ENCODE assay signal across 36 cellular contexts in the genomic region with DNA sequence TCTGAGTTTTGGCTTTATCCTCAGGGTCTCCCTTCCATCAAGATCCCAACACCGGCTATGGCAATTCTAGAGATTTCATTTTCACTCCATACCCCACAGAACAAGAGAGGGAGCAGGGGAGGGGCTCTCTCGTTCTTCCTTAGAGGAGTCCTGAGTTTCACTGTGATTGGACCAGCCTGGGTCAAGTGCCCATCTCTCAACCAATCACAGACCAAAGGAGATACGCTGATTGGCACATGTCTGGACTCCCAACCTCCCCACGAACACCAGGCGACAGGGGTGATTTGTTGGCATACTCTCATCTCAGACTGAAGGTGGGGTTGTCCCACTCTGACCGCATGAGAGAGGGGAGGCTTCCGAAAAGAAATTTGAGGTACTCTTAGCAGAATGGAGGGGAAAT.
"Had no signal": no experiment of that assay in that cellular context is flagged by ENCODE, and none has a peak within 500 bp of the region (broad histone marks: within the 10 kb centered on the region; RNA-seq: fewer than 3 reads in every experiment).

No MANE protein-coding gene starts in this region.

- H3K27me3 Mint-ChIP-seq: activated CD4-positive, alpha-beta T cell treated with anti-CD3 and anti-CD28 coated beads, Interleukin-2, amount 10 ng/mL, durations not matched to agents 24 days and 14 days had no signal

- H3K27ac Mint-ChIP-seq: activated CD4-positive, alpha-beta memory T cell treated with anti-CD3 and anti-CD28 coated beads for 36 hours; activated CD4-positive, alpha-beta T cell treated with anti-CD3 and anti-CD28 coated beads, Interleukin-2, amount 10 ng/mL, durations not matched to agents 24 days and 14 days; activated naive CD4-positive, alpha-beta T cell treated with anti-CD3 and anti-CD28 coated beads, Interleukin-2, amount 10 ng/mL, durations not matched to agents 7 days and 5 days; activated naive CD8-positive, alpha-beta T cell treated with anti-CD3 and anti-CD28 coated beads, Interleukin-2, amount 10 ng/mL, durations not matched to agents 7 days and 5 days; brain; effector memory CD8-positive, alpha-beta T cell; nephron progenitor cell; progenitor cell of endocrine pancreas; stimulated activated effector memory CD8-positive, alpha-beta T cell treated with anti-CD3 and anti-CD28 coated beads, Interleukin-12 subunit alpha, Interleukin-12 subunit beta, amount 100 ng/mL, for 72 hours; stimulated activated naive CD8-positive, alpha-beta T cell treated with anti-CD3 and anti-CD28 coated beads, Interleukin-15, Interleukin-2, amounts not matched to agents 100 ng/mL and 50 ng/mL, for 24 hours had no signal

- ATAC-seq: effector memory CD8-positive, alpha-beta T cell; heart left ventricle; sciatic nerve; stimulated activated effector memory CD8-positive, alpha-beta T cell treated with anti-CD3 and anti-CD28 coated beads, Interleukin-12 subunit alpha, Interleukin-12 subunit beta, amount 100 ng/mL, for 72 hours had no signal

- H3K9me3 ChIP-seq: ascending aorta, neutrophil, ovary, thyroid gland, vagina had no signal

- H3K27me3 ChIP-seq: ascending aorta, cardiac muscle cell, neutrophil, ovary, thyroid gland, upper lobe of left lung, vagina had no signal

- H3K36me3 ChIP-seq: ascending aorta, cardiac muscle cell, heart left ventricle, left ventricle myocardium inferior, neutrophil, ovary, thyroid gland, upper lobe of left lung, vagina, WERI-Rb-1 had no signal

- H3K4me3 Mint-ChIP-seq: activated CD4-positive, alpha-beta memory T cell treated with anti-CD3 and anti-CD28 coated beads for 36 hours; activated CD4-positive, alpha-beta T cell treated with anti-CD3 and anti-CD28 coated beads, Interleukin-2, amount 10 ng/mL, durations not matched to agents 24 days and 14 days; activated naive CD4-positive, alpha-beta T cell treated with anti-CD3 and anti-CD28 coated beads, Interleukin-2, amount 10 ng/mL, durations not matched to agents 7 days and 5 days; activated naive CD8-positive, alpha-beta T cell treated with anti-CD3 and anti-CD28 coated beads, Interleukin-2, amount 10 ng/mL, durations not matched to agents 7 days and 5 days; brain; effector memory CD8-positive, alpha-beta T cell; nephron progenitor cell; stimulated activated effector memory CD8-positive, alpha-beta T cell treated with anti-CD3 and anti-CD28 coated beads, Interleukin-12 subunit alpha, Interleukin-12 subunit beta, amount 100 ng/mL, for 72 hours; stimulated activated naive CD8-positive, alpha-beta T cell treated with anti-CD3 and anti-CD28 coated beads, Interleukin-15, Interleukin-2, amounts not matched to agents 100 ng/mL and 50 ng/mL, for 24 hours had no signal

- DNase-seq: activated CD4-positive, alpha-beta memory T cell treated with anti-CD3 and anti-CD28 coated beads for 36 hours; activated CD4-positive, alpha-beta T cell treated with anti-CD3 and anti-CD28 coated beads, Interleukin-2, amount 10 ng/mL, durations not matched to agents 24 days and 14 days; activated CD4-positive, CD25-positive, alpha-beta regulatory T cell treated with anti-CD3 and anti-CD28 coated beads, Interleukin-2, amount 50 U/mL, for 72 hours; activated CD8-positive, alpha-beta memory T cell treated with anti-CD3 and anti-CD28 coated beads, Interleukin-2, amount 50 U/mL, for 4 hours; activated gamma-delta T cell; activated naive CD4-positive, alpha-beta T cell treated with anti-CD3 and anti-CD28 coated beads, Interleukin-2, amount 10 ng/mL, durations not matched to agents 7 days and 5 days; activated naive CD8-positive, alpha-beta T cell treated with anti-CD3 and anti-CD28 coated beads, Interleukin-2, amount 10 ng/mL, durations not matched to agents 7 days and 5 days; activated T-cell treated with anti-CD3 and anti-CD28 coated beads, Interleukin-2, amount 50 U/mL, for 1 hour; dorsolateral prefrontal cortex; effector memory CD8-positive, alpha-beta T cell; erythroblast; foreskin fibroblast; heart left ventricle; hypothalamus; left ventricle myocardium inferior; nephron progenitor cell; ovary; small intestine; stimulated activated CD4-positive, alpha-beta T cell treated with anti-CD3 and anti-CD28 coated beads, Interleukin-4, amount 100 ng/mL, for 24 hours; substantia nigra; T-helper 9 cell; thyroid gland; upper lobe of left lung; WERI-Rb-1 had no signal

- H3K4me3 ChIP-seq: ascending aorta, cardiac muscle cell, coronary artery, dorsolateral prefrontal cortex, heart left ventricle, left ventricle myocardium inferior, lung, ovary, thyroid gland, upper lobe of left lung, vagina had no signal

- H3K27ac ChIP-seq: ascending aorta, cardiac muscle cell, coronary artery, dorsolateral prefrontal cortex, heart left ventricle, left ventricle myocardium inferior, neutrophil, ovary, thyroid gland, upper lobe of left lung, vagina, WERI-Rb-1 had no signal

- H3K9me3 Mint-ChIP-seq: activated CD4-positive, alpha-beta T cell treated with anti-CD3 and anti-CD28 coated beads, Interleukin-2, amount 10 ng/mL, durations not matched to agents 24 days and 14 days; activated naive CD8-positive, alpha-beta T cell treated with anti-CD3 and anti-CD28 coated beads, Interleukin-2, amount 10 ng/mL, durations not matched to agents 7 days and 5 days; effector memory CD8-positive, alpha-beta T cell had no signal

- H3K4me1 Mint-ChIP-seq: activated CD4-positive, alpha-beta T cell treated with anti-CD3 and anti-CD28 coated beads, Interleukin-2, amount 10 ng/mL, durations not matched to agents 24 days and 14 days; activated naive CD4-positive, alpha-beta T cell treated with anti-CD3 and anti-CD28 coated beads, Interleukin-2, amount 10 ng/mL, durations not matched to agents 7 days and 5 days; activated naive CD8-positive, alpha-beta T cell treated with anti-CD3 and anti-CD28 coated beads, Interleukin-2, amount 10 ng/mL, durations not matched to agents 7 days and 5 days; brain; nephron progenitor cell; stimulated activated effector memory CD8-positive, alpha-beta T cell treated with anti-CD3 and anti-CD28 coated beads, Interleukin-12 subunit alpha, Interleukin-12 subunit beta, amount 100 ng/mL, for 72 hours had no signal

- FAIRE-seq: small intestine, TTC549 had no signal

- H3K4me1 ChIP-seq: ascending aorta, heart left ventricle, left ventricle myocardium inferior, thyroid gland, upper lobe of left lung, vagina had no signal

- H3K36me3 Mint-ChIP-seq: activated CD4-positive, alpha-beta memory T cell treated with anti-CD3 and anti-CD28 coated beads for 36 hours; activated naive CD4-positive, alpha-beta T cell treated with anti-CD3 and anti-CD28 coated beads, Interleukin-2, amount 10 ng/mL, durations not matched to agents 7 days and 5 days; activated naive CD8-positive, alpha-beta T cell treated with anti-CD3 and anti-CD28 coated beads, Interleukin-2, amount 10 ng/mL, durations not matched to agents 7 days and 5 days; brain; stimulated activated effector memory CD8-positive, alpha-beta T cell treated with anti-CD3 and anti-CD28 coated beads, Interleukin-12 subunit alpha, Interleukin-12 subunit beta, amount 100 ng/mL, for 72 hours had no signal
